1 cellular context compared by ENCODE assay signal in genomic region chr11:118526688-118527087, GRCh38.
TF ChIP-seq lines count a peak whose summit lies in the region.

No MANE protein-coding gene starts in this region.

TF ChIP-seq in GM23338, 12 proteins besides CTCF, POLR2A, EP300 and RAD21 (continued from another document):
- TF ChIP-seq REST (IDR thresholded peaks at IDR 0.05; ENCODE audit: unreplicated experiment) (no peak), JUNB (IDR thresholded peaks at IDR 0.05; ENCODE audit: unreplicated experiment) (no peak), POLR2AphosphoS5 (IDR thresholded peaks at IDR 0.05; ENCODE audit: low read depth) (no peak), ETS1 (IDR thresholded peaks at IDR 0.05) (no peak), ZNF462 (CRISPR knock-in tag; IDR thresholded peaks at IDR 0.05) (no peak), ZNF331 (CRISPR knock-in tag; IDR thresholded peaks at IDR 0.05; ENCODE audit: low read depth) (no peak)
